In genomic region chr16:53558665-53559064, GRCh38 we compare ENCODE assay signal across 22 cellular contexts.
"Had no signal": no experiment of that assay in that cellular context is flagged by ENCODE, and none has a peak within 500 bp of the region (broad histone marks: within the 10 kb centered on the region; RNA-seq: fewer than 3 reads in every experiment).

No MANE protein-coding gene starts in this region.

- ATAC-seq: activated naive CD8-positive, alpha-beta T cell treated with anti-CD3 and anti-CD28 coated beads, Interleukin-2, amount 50 U/mL, for 24 hours; esophagus mucosa; left lung; psoas muscle; stimulated activated naive CD8-positive, alpha-beta T cell treated with anti-CD3 and anti-CD28 coated beads, Interleukin-15, Interleukin-2, amounts not matched to agents 100 U/mL and 50 U/mL, for 24 hours; T-helper 17 cell had no signal

- H3K27ac ChIP-seq: breast epithelium, left lung, parathyroid adenoma, psoas muscle, testis, transverse colon had no signal

- DNase-seq: activated CD4-positive, alpha-beta memory T cell treated with anti-CD3 and anti-CD28 coated beads, Interleukin-2, amount 10 ng/mL, durations not matched to agents 7 days and 5 days; activated CD4-positive, alpha-beta T cell treated with anti-CD3 and anti-CD28 coated beads, Interleukin-2, amount 10 ng/mL, durations not matched to agents 24 days and 14 days; activated CD4-positive, CD25-positive, alpha-beta regulatory T cell treated with anti-CD3 and anti-CD28 coated beads, Interleukin-2, amount 50 U/mL, for 72 hours; activated CD8-positive, alpha-beta memory T cell treated with anti-CD3 and anti-CD28 coated beads, Interleukin-2, amount 50 U/mL, for 48 hours; activated gamma-delta T cell; activated naive CD8-positive, alpha-beta T cell treated with anti-CD3 and anti-CD28 coated beads, Interleukin-2, amount 50 U/mL, for 24 hours; activated T-cell treated with anti-CD3 and anti-CD28 coated beads, Interleukin-2, amount 50 U/mL, for 24 hours; endodermal cell; foreskin fibroblast; left lung; naive B cell; occipital lobe; psoas muscle; stimulated activated CD4-positive, alpha-beta T cell treated with anti-CD3 and anti-CD28 coated beads, Interleukin-2, amount 100 ng/mL, for 48 hours; stimulated activated naive CD8-positive, alpha-beta T cell treated with anti-CD3 and anti-CD28 coated beads, Interleukin-15, Interleukin-2, amounts not matched to agents 100 U/mL and 50 U/mL, for 24 hours; T-helper 17 cell; T1000; testis; transverse colon had no signal

- H3K4me3 ChIP-seq: breast epithelium, left lung, psoas muscle, testis, transverse colon had no signal

- H3K9me3 ChIP-seq: breast epithelium, left lung, psoas muscle, testis, transverse colon had no signal

- H3K36me3 ChIP-seq: breast epithelium, left lung, transverse colon had no signal

- H3K27me3 ChIP-seq: breast epithelium, left lung, testis, transverse colon had no signal

- H3K4me1 ChIP-seq: breast epithelium, left lung, parathyroid adenoma, psoas muscle, testis, transverse colon had no signal
